ENCODE assay signal across 22 cellular contexts in the genomic region with DNA sequence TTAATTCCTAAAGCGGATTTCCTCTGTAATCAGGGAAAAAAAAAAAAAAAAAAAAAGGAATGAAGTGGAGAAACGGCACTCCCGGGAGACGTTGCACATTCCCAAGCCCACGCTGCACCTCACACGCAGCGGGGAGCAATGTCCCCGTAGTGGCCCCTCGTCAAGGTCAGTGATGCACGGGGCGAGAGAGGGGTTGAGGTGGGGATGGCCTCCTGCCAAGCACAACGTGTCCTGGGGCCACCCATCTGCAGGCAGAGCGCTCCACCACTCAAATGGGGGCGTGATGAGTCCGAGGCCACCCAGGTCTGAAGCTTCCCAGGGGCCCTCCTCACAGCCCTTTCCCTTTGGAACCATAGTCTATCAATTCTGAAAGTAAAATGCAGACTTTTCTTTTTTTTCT. TPM values are rescaled to one million over a fixed set of nuclear protein-coding genes. Genes with fewer than 3 reads are reported as not detected.
"Had no signal": no experiment of that assay in that cellular context is flagged by ENCODE, and none has a peak within 500 bp of the region (broad histone marks: within the 10 kb centered on the region; RNA-seq: fewer than 3 reads in every experiment).

No MANE protein-coding gene starts in this region.

- H3K4me3 Mint-ChIP-seq: activated naive CD4-positive, alpha-beta T cell treated with anti-CD3 and anti-CD28 coated beads for 36 hours; naive thymus-derived CD8-positive, alpha-beta T cell; T-cell had no signal

- H3K9me3 Mint-ChIP-seq: activated naive CD4-positive, alpha-beta T cell treated with anti-CD3 and anti-CD28 coated beads for 36 hours; activated T-helper 2 cell treated with anti-CD3 and anti-CD28 coated beads, Interferon-gamma antibody, Interleukin-2, Interleukin-4, amounts not matched to agents 10 μg/mL and 5 μg/mL and 100 μg/mL, durations not matched to agents 14 hours and 24 hours and 36 hours; naive thymus-derived CD8-positive, alpha-beta T cell; T-cell had no signal

- H3K36me3 Mint-ChIP-seq: naive thymus-derived CD8-positive, alpha-beta T cell; T-cell had no signal

- FAIRE-seq: endometrium had no signal

- H3K4me1 ChIP-seq: adrenal gland, foreskin keratinocyte, prostate gland, right lobe of liver had no signal

- H3K27me3 ChIP-seq: right lobe of liver had no signal

- H3K27ac ChIP-seq: adrenal gland, cardiac muscle cell, dorsolateral prefrontal cortex, foreskin keratinocyte, prostate gland, right lobe of liver had no signal

- DNase-seq: activated CD4-positive, alpha-beta T cell treated with anti-CD3 and anti-CD28 coated beads, Interleukin-2, amount 50 U/mL, for 48 hours; activated naive CD4-positive, alpha-beta T cell treated with anti-CD3 and anti-CD28 coated beads for 36 hours; activated T-cell treated with anti-CD3 and anti-CD28 coated beads, Interleukin-2, amount 50 U/mL, for 1 hour; dorsolateral prefrontal cortex; foreskin keratinocyte; glutamatergic neuron; left colon; mucosa of descending colon; naive thymus-derived CD8-positive, alpha-beta T cell; right lobe of liver; stimulated activated CD4-positive, alpha-beta T cell treated with anti-CD3 and anti-CD28 coated beads, Interleukin-12 subunit alpha, Interleukin-12 subunit beta, amount 100 ng/mL, for 4 hours; stimulated activated CD4-positive, alpha-beta T cell treated with anti-CD3 and anti-CD28 coated beads, Interleukin-2, amount 100 ng/mL, for 24 hours; T-cell; T1000 had no signal

- ATAC-seq: foreskin keratinocyte; left colon; mucosa of descending colon; naive thymus-derived CD8-positive, alpha-beta T cell; right lobe of liver; T-cell had no signal

- H3K27ac Mint-ChIP-seq: activated naive CD4-positive, alpha-beta T cell treated with anti-CD3 and anti-CD28 coated beads for 36 hours; activated T-helper 2 cell treated with anti-CD3 and anti-CD28 coated beads, Interferon-gamma antibody, Interleukin-2, Interleukin-4, amounts not matched to agents 10 μg/mL and 5 μg/mL and 100 μg/mL, durations not matched to agents 14 hours and 24 hours and 36 hours; naive thymus-derived CD8-positive, alpha-beta T cell; T-cell had no signal

- H3K36me3 ChIP-seq: adrenal gland, cardiac muscle cell, prostate gland, right lobe of liver had no signal

- H3K4me3 ChIP-seq: adrenal gland, cardiac muscle cell, dorsolateral prefrontal cortex, mucosa of descending colon, prostate gland, right lobe of liver had no signal

- H3K4me1 Mint-ChIP-seq: naive thymus-derived CD8-positive, alpha-beta T cell; T-cell had no signal

- H3K9me3 ChIP-seq: adrenal gland, mucosa of descending colon, prostate gland, right lobe of liver had no signal

RNA-seq across cellular contexts. Expression of gene PLK5, which starts 15.1 kb away (rescaled TPM):
- total RNA-seq: activated naive CD4-positive, alpha-beta T cell treated with anti-CD3 and anti-CD28 coated beads for 36 hours; activated T-helper 2 cell treated with anti-CD3 and anti-CD28 coated beads, Interferon-gamma antibody, Interleukin-2, Interleukin-4, amounts not matched to agents 10 μg/mL and 5 μg/mL and 100 μg/mL, durations not matched to agents 14 hours and 24 hours and 36 hours; foreskin keratinocyte; left colon; lung microvascular endothelial cell; naive thymus-derived CD8-positive, alpha-beta T cell; right lobe of liver; SK-MEL-5; T-cell; ureter had no signal

RNA-seq across cellular contexts. Expression of gene ADAMTSL5, which starts 26.2 kb away (rescaled TPM):
- total RNA-seq: lung microvascular endothelial cell had no signal
